Comparison of ENCODE assay signal across 13 cellular contexts in genomic region chr2:239260546-239261327, GRCh38.
DNase-seq lines count a peak whose midpoint lies in the region; ATAC-seq lines count a peak whose summit lies in the region.
"Had no signal": no experiment of that assay in that cellular context is flagged by ENCODE, and none has a peak within 500 bp of the region (broad histone marks: within the 10 kb centered on the region; RNA-seq: fewer than 3 reads in every experiment).

No MANE protein-coding gene starts in this region.

- H3K36me3 Mint-ChIP-seq in stimulated activated naive CD8-positive, alpha-beta T cell treated with anti-CD3 and anti-CD28 coated beads, Interleukin-15, Interleukin-2, amounts not matched to agents 100 ng/mL and 50 ng/mL, for 24 hours (ENCODE audit: low read depth): peaks cover 8% of the 10 kb centered on the region
- H3K36me3 Mint-ChIP-seq in activated naive CD8-positive, alpha-beta T cell treated with anti-CD3 and anti-CD28 coated beads for 36 hours: peaks cover 12% of the 10 kb centered on the region
- peaks cover 0 to 16% (median 10%) of the 10 kb centered on the region in 3 donors for H3K36me3 Mint-ChIP-seq in naive thymus-derived CD8-positive, alpha-beta T cell

- DNase-seq in stimulated activated naive CD8-positive, alpha-beta T cell treated with anti-CD3 and anti-CD28 coated beads, Interleukin-15, Interleukin-2, amounts not matched to agents 100 U/mL and 50 U/mL, for 24 hours: no peak
- DNase-seq in activated naive CD8-positive, alpha-beta T cell treated with anti-CD3 and anti-CD28 coated beads for 36 hours: no peak
- no peak for DNase-seq in naive thymus-derived CD8-positive, alpha-beta T cell
- no peak for DNase-seq in COLO668 (lab: John Stamatoyannopoulos, UW; ENCODE audit: unreplicated experiment)
- DNase-seq in iPS-NIHi7 (ENCODE audit: extremely low spot score): no peak
- DNase-seq: BE2C; brain microvascular endothelial cell; effector CD8-positive, alpha-beta T cell; NCI-H446 treated with DMSO at 0.1 percent for 48 hours; small intestine had no signal

- POLR2A ChIA-PET in naive thymus-derived CD8-positive, alpha-beta T cell (lab: Charles Lee): interaction anchor here (0.9 kb wide), 1 partner anchor 14 kb away, joined by 4 read pairs; no protein-coding TSS in a partner anchor

- H3K9me3 Mint-ChIP-seq in stimulated activated naive CD8-positive, alpha-beta T cell treated with anti-CD3 and anti-CD28 coated beads, Interleukin-15, Interleukin-2, amounts not matched to agents 100 ng/mL and 50 ng/mL, for 24 hours: peaks cover 7% of the 10 kb centered on the region
- peaks cover 7% of the 10 kb centered on the region for H3K9me3 Mint-ChIP-seq in activated naive CD8-positive, alpha-beta T cell treated with anti-CD3 and anti-CD28 coated beads for 36 hours
- peaks cover 0 to 16% (median 10%) of the 10 kb centered on the region in 9 donors for H3K9me3 Mint-ChIP-seq in naive thymus-derived CD8-positive, alpha-beta T cell

- H3K4me1 Mint-ChIP-seq in stimulated activated naive CD8-positive, alpha-beta T cell treated with anti-CD3 and anti-CD28 coated beads, Interleukin-15, Interleukin-2, amounts not matched to agents 100 ng/mL and 50 ng/mL, for 24 hours (ENCODE audit: low read depth): peaks cover 96% of the 10 kb centered on the region
- H3K4me1 Mint-ChIP-seq in activated naive CD8-positive, alpha-beta T cell treated with anti-CD3 and anti-CD28 coated beads for 36 hours: peaks cover 80% of the 10 kb centered on the region
- peaks cover 43 to 92% (median 85%) of the 10 kb centered on the region in 4 donors for H3K4me1 Mint-ChIP-seq in naive thymus-derived CD8-positive, alpha-beta T cell

- no peak for ATAC-seq in stimulated activated naive CD8-positive, alpha-beta T cell treated with anti-CD3 and anti-CD28 coated beads, Interleukin-15, Interleukin-2, amounts not matched to agents 100 U/mL and 50 U/mL, for 24 hours
- ATAC-seq in naive thymus-derived CD8-positive, alpha-beta T cell: no peak
- no peak for ATAC-seq in HG02852 (IDR thresholded peaks at IDR 0.05; ENCODE audit: unreplicated experiment)
- ATAC-seq: HCT116 had no signal

- no peaks in the 10 kb centered on the region for H3K27me3 Mint-ChIP-seq in stimulated activated naive CD8-positive, alpha-beta T cell treated with anti-CD3 and anti-CD28 coated beads, Interleukin-15, Interleukin-2, amounts not matched to agents 100 ng/mL and 50 ng/mL, for 24 hours
- no peaks in the 10 kb centered on the region for H3K27me3 Mint-ChIP-seq in activated naive CD8-positive, alpha-beta T cell treated with anti-CD3 and anti-CD28 coated beads for 36 hours
- no peaks in the 10 kb centered on the region for H3K27me3 Mint-ChIP-seq in naive thymus-derived CD8-positive, alpha-beta T cell

- H3K27ac Mint-ChIP-seq in stimulated activated naive CD8-positive, alpha-beta T cell treated with anti-CD3 and anti-CD28 coated beads, Interleukin-15, Interleukin-2, amounts not matched to agents 100 ng/mL and 50 ng/mL, for 24 hours: peak overlapping the region; percentile 87
- H3K27ac Mint-ChIP-seq in activated naive CD8-positive, alpha-beta T cell treated with anti-CD3 and anti-CD28 coated beads for 36 hours: peak overlapping the region; percentile 95
- H3K27ac Mint-ChIP-seq in naive thymus-derived CD8-positive, alpha-beta T cell: peak overlapping the region; percentile 91 to 96 (median 94)

- peak overlapping the region; percentile 77 for H3K4me3 Mint-ChIP-seq in stimulated activated naive CD8-positive, alpha-beta T cell treated with anti-CD3 and anti-CD28 coated beads, Interleukin-15, Interleukin-2, amounts not matched to agents 100 ng/mL and 50 ng/mL, for 24 hours
- H3K4me3 Mint-ChIP-seq in activated naive CD8-positive, alpha-beta T cell treated with anti-CD3 and anti-CD28 coated beads for 36 hours: peak overlapping the region; percentile 25
- peak overlapping the region in 8 of 10 donors; percentile 64 to 92 (median 86) for H3K4me3 Mint-ChIP-seq in naive thymus-derived CD8-positive, alpha-beta T cell

Comparison
In these comparisons a context has a peak if more than half of its experiments do, and no peak if none do; other contexts are left out.
1. H3K4me3 Mint-ChIP-seq: peak in every context shown above with its lines; median percentile 86 in naive thymus-derived CD8-positive, alpha-beta T cell; 77 in stimulated activated naive CD8-positive, alpha-beta T cell treated with anti-CD3 and anti-CD28 coated beads, Interleukin-15, Interleukin-2, amounts not matched to agents 100 ng/mL and 50 ng/mL, for 24 hours; 25 in activated naive CD8-positive, alpha-beta T cell treated with anti-CD3 and anti-CD28 coated beads for 36 hours.